Comparison of ENCODE assay signal across 14 cellular contexts in the genomic region with DNA sequence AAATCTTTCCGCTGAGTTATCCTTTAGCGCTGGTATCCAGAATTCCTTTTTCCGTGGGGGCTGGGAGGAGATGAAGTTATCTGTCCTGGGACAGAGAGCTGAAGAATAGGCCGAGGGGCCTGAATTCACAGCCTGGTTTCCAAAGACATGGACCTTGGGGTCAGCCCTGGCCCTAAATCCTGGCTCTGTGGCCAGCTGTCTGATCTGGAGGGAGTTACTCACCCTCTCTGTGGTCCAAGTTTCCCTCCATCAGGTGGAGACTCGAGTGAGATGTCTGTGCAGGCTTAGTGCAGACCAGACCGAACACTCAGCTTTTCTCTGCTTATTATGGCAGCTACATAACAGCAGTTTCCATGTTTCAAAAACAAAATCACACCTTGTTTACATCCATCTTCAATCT. TPM values are rescaled to one million over a fixed set of nuclear protein-coding genes. Genes with fewer than 3 reads are reported as not detected.
DNase-seq lines count a peak whose midpoint lies in the region; ATAC-seq and TF ChIP-seq lines count a peak whose summit lies in the region.
"Had no signal": no experiment of that assay in that cellular context is flagged by ENCODE, and none has a peak within 500 bp of the region (broad histone marks: within the 10 kb centered on the region; RNA-seq: fewer than 3 reads in every experiment).

No MANE protein-coding gene starts in this region.

- H3K9me3 ChIP-seq in GM23248 (ENCODE audit: low read depth) = no peaks in the 10 kb centered on the region
- no peaks in the 10 kb centered on the region for H3K9me3 ChIP-seq in stomach smooth muscle (ENCODE audit: control insufficient read depth in 2 of 2, low read length in 2 of 2)
- H3K9me3 ChIP-seq: mucosa of descending colon had no signal

- no peak overlapping the region for H3K4me2 ChIP-seq in GM23248 (ENCODE audit: unreplicated experiment)

- H3K4me1 ChIP-seq in GM23248 (ENCODE audit: insufficient read depth) (peaks cover 24% of the 10 kb centered on the region), stomach smooth muscle (ENCODE audit: control insufficient read depth, insufficient read depth, low read length) (peaks cover 54% of the 10 kb centered on the region)

- H4K20me1 ChIP-seq in GM23248 (ENCODE audit: insufficient read depth) = no peaks in the 10 kb centered on the region

- 79 to 84% methylated on average over 6 of the region's 6 CpGs for WGBS in GM23248 (ENCODE audit: low coverage in 1 of 2, low lambda C conversion rate in 2 of 2, missing lambda C conversion rate in 2 of 2), 2 experiments

- DNase-seq in GM23248 (peak; percentile 10), mesothelial cell of epicardium (ENCODE audit: low spot score in 2 of 2, unreplicated experiment in 2 of 2) (no peak), NCI-H748 (lab: John Stamatoyannopoulos, UW; ENCODE audit: unreplicated experiment) (no peak)
- DNase-seq: activated CD4-positive, alpha-beta T cell treated with anti-CD3 and anti-CD28 coated beads, Interleukin-2, amount 50 U/mL, for 4 hours; CD8-positive, alpha-beta memory T cell; effector memory CD8-positive, alpha-beta T cell; NCI-H82 had no signal

- no peaks in the 10 kb centered on the region for H3K36me3 ChIP-seq in GM23248 (ENCODE audit: low read depth)
- peaks cover 14 to 20% of the 10 kb centered on the region in 2 donors for H3K36me3 ChIP-seq in stomach smooth muscle (ENCODE audit: control insufficient read depth in 2 of 2, insufficient read depth in 2 of 2, low read length in 2 of 2)

- H3K36me3 Mint-ChIP-seq in mesothelial cell of epicardium = peaks cover 11% of the 10 kb centered on the region

- H3K4me3 ChIP-seq in GM23248 = no peak overlapping the region
- peak overlapping the region in 1 of 2 donors; percentile 13 for H3K4me3 ChIP-seq in stomach smooth muscle (ENCODE audit: low read length in 2 of 2)
- H3K4me3 ChIP-seq: mucosa of descending colon had no signal

- TF ChIP-seq CTCF in mesothelial cell of epicardium (IDR thresholded peaks at IDR 0.05; ENCODE audit: unreplicated experiment) = no peak

- no peaks in the 10 kb centered on the region for H3K9me2 ChIP-seq in GM23248 (ENCODE audit: insufficient read depth)

- H3K27ac Mint-ChIP-seq in mesothelial cell of epicardium = peak overlapping the region; percentile 83
- H3K27ac Mint-ChIP-seq: CD8-positive, alpha-beta memory T cell had no signal

- H3K79me2 ChIP-seq in GM23248 (ENCODE audit: insufficient read depth) = no peaks in the 10 kb centered on the region

- H3K4me1 Mint-ChIP-seq in mesothelial cell of epicardium = peaks cover 28% of the 10 kb centered on the region
- H3K4me1 Mint-ChIP-seq: CD8-positive, alpha-beta memory T cell had no signal

- no peak for ATAC-seq in HG02870 (IDR thresholded peaks at IDR 0.05; ENCODE audit: unreplicated experiment)
- ATAC-seq in HG03521 (IDR thresholded peaks at IDR 0.05; ENCODE audit: unreplicated experiment) = no peak
- no peak for ATAC-seq in HG02981 (IDR thresholded peaks at IDR 0.05; ENCODE audit: unreplicated experiment)
- ATAC-seq: effector memory CD8-positive, alpha-beta T cell had no signal

- H3K9ac ChIP-seq in GM23248 (peak overlapping the region; percentile 26; the same call in 1 of the 2 replicates), stomach smooth muscle (ENCODE audit: low read length in 2 of 2) (peak overlapping the region; percentile 13 to 43)

- H3K4me3 Mint-ChIP-seq in mesothelial cell of epicardium = no peak overlapping the region
- H3K4me3 Mint-ChIP-seq: CD8-positive, alpha-beta memory T cell; effector memory CD8-positive, alpha-beta T cell had no signal

- H3K27ac ChIP-seq in GM23248 (peak overlapping the region; percentile 64), cingulate gyrus (ENCODE audit: low read depth, low read length) (peak overlapping the region; percentile 86), stomach smooth muscle (ENCODE audit: low read length) (peak overlapping the region; percentile 96)
- H3K27ac ChIP-seq: foreskin keratinocyte had no signal

- H3K9me3 Mint-ChIP-seq in mesothelial cell of epicardium = no peaks in the 10 kb centered on the region
- H3K9me3 Mint-ChIP-seq: CD8-positive, alpha-beta memory T cell; effector memory CD8-positive, alpha-beta T cell had no signal

- in situ Hi-C loops in GM23248 (cut with MboI) = no loop called here

- H2AFZ ChIP-seq in GM23248 = peak overlapping the region; percentile 75

- H3K27me3 Mint-ChIP-seq in mesothelial cell of epicardium (ENCODE audit: low read depth) = peaks cover 11% of the 10 kb centered on the region
- H3K27me3 Mint-ChIP-seq: CD8-positive, alpha-beta memory T cell; effector memory CD8-positive, alpha-beta T cell had no signal

- peaks cover 13% of the 10 kb centered on the region; the same call in 1 of the 2 replicates for H3F3A ChIP-seq in GM23248 (ENCODE audit: insufficient read depth)

- H3K27me3 ChIP-seq in GM23248 (replicated peaks; ENCODE audit: insufficient read depth) (no peaks in the 10 kb centered on the region), stomach smooth muscle (ENCODE audit: control insufficient read depth in 1 of 2, insufficient read depth in 2 of 2, low read length in 2 of 2) (no peaks in the 10 kb centered on the region)
- H3K27me3 ChIP-seq: foreskin keratinocyte had no signal

RNA-seq across cellular contexts. Expression of a gene that starts 59.6 kb away (rescaled TPM):
- total RNA-seq in GM23248 (2014; rRNA removed; shearing (Covaris generic)) = 1.8 and 8.7 TPM in 2 replicates
- polyA plus RNA-seq in GM23248 (2016; fragmentation: Nextera tagmentation; extraction: Ambion mirVana) = 12.6 and 13.7 TPM in 2 replicates
- total RNA-seq in mesothelial cell of epicardium = 9.2 to 11.7 TPM (median 10.4 TPM) in 3 replicates
